21 cellular contexts compared by ENCODE assay signal in genomic region chr3:29145370-29145769, GRCh38.
"Had no signal": no experiment of that assay in that cellular context is flagged by ENCODE, and none has a peak within 500 bp of the region (broad histone marks: within the 10 kb centered on the region; RNA-seq: fewer than 3 reads in every experiment).

No MANE protein-coding gene starts in this region.

- H3K27me3 Mint-ChIP-seq: activated CD4-positive, alpha-beta memory T cell treated with anti-CD3 and anti-CD28 coated beads for 36 hours; activated naive CD4-positive, alpha-beta T cell treated with anti-CD3 and anti-CD28 coated beads, Interleukin-2, amount 50 U/mL, for 24 hours; activated T-helper 17 cell treated with anti-CD3 and anti-CD28 coated beads, Interleukin-2, amount 50 U/mL, for 72 hours; T-helper 17 cell had no signal

- H3K9me3 Mint-ChIP-seq: activated CD4-positive, alpha-beta memory T cell treated with anti-CD3 and anti-CD28 coated beads for 36 hours; activated naive CD4-positive, alpha-beta T cell treated with anti-CD3 and anti-CD28 coated beads, Interleukin-2, amount 50 U/mL, for 24 hours; activated T-cell treated with anti-CD3 and anti-CD28 coated beads, Interleukin-2, amount 50 U/mL, for 4 hours had no signal

- H3K36me3 ChIP-seq: colonic mucosa, spleen, suprapubic skin, tibial artery had no signal

- H3K27ac Mint-ChIP-seq: activated CD4-positive, alpha-beta memory T cell treated with anti-CD3 and anti-CD28 coated beads for 36 hours; activated CD4-positive, alpha-beta T cell treated with anti-CD3 and anti-CD28 coated beads, Interleukin-2, amount 10 ng/mL, durations not matched to agents 24 days and 14 days; activated naive CD4-positive, alpha-beta T cell treated with anti-CD3 and anti-CD28 coated beads, Interleukin-2, amount 50 U/mL, for 24 hours; activated T-helper 17 cell treated with anti-CD3 and anti-CD28 coated beads, Interleukin-2, amount 50 U/mL, for 72 hours; naive thymus-derived CD8-positive, alpha-beta T cell; T-helper 17 cell had no signal

- H3K4me1 Mint-ChIP-seq: activated naive CD4-positive, alpha-beta T cell treated with anti-CD3 and anti-CD28 coated beads, Interleukin-2, amount 50 U/mL, for 24 hours; activated T-helper 17 cell treated with anti-CD3 and anti-CD28 coated beads, Interleukin-2, amount 50 U/mL, for 72 hours had no signal

- H3K4me1 ChIP-seq: colonic mucosa, suprapubic skin had no signal

- H3K27me3 ChIP-seq: colonic mucosa, spleen, suprapubic skin, tibial artery had no signal

- H3K4me3 Mint-ChIP-seq: activated CD4-positive, alpha-beta memory T cell treated with anti-CD3 and anti-CD28 coated beads for 36 hours; activated CD4-positive, alpha-beta T cell treated with anti-CD3 and anti-CD28 coated beads, Interleukin-2, amount 10 ng/mL, durations not matched to agents 24 days and 14 days; activated naive CD4-positive, alpha-beta T cell treated with anti-CD3 and anti-CD28 coated beads, Interleukin-2, amount 50 U/mL, for 24 hours; activated T-cell treated with anti-CD3 and anti-CD28 coated beads, Interleukin-2, amount 50 U/mL, for 4 hours; activated T-helper 17 cell treated with anti-CD3 and anti-CD28 coated beads, Interleukin-2, amount 50 U/mL, for 72 hours; naive thymus-derived CD8-positive, alpha-beta T cell; T-helper 17 cell had no signal

- ATAC-seq: activated T-cell treated with anti-CD3 and anti-CD28 coated beads, Interleukin-2, amount 50 U/mL, for 4 hours; activated T-helper 17 cell treated with anti-CD3 and anti-CD28 coated beads, Interleukin-2, amount 50 U/mL, for 72 hours; left colon; naive thymus-derived CD8-positive, alpha-beta T cell; T-helper 17 cell had no signal

- H3K36me3 Mint-ChIP-seq: activated CD4-positive, alpha-beta memory T cell treated with anti-CD3 and anti-CD28 coated beads for 36 hours; activated naive CD4-positive, alpha-beta T cell treated with anti-CD3 and anti-CD28 coated beads, Interleukin-2, amount 50 U/mL, for 24 hours; naive thymus-derived CD8-positive, alpha-beta T cell had no signal

- H3K27ac ChIP-seq: colonic mucosa, epithelial cell of prostate, spleen, suprapubic skin, tibial artery had no signal

- DNase-seq: activated CD4-positive, alpha-beta memory T cell treated with anti-CD3 and anti-CD28 coated beads for 36 hours; activated CD4-positive, alpha-beta T cell treated with anti-CD3 and anti-CD28 coated beads, Interleukin-2, amount 10 ng/mL, durations not matched to agents 24 days and 14 days; activated CD4-positive, CD25-positive, alpha-beta regulatory T cell treated with anti-CD3 and anti-CD28 coated beads, Interleukin-2, amount 50 U/mL, for 72 hours; activated CD8-positive, alpha-beta memory T cell treated with anti-CD3 and anti-CD28 coated beads, Interleukin-2, amount 50 U/mL, for 48 hours; activated T-cell treated with anti-CD3 and anti-CD28 coated beads, Interleukin-2, amount 50 U/mL, for 4 hours; colonic mucosa; effector CD8-positive, alpha-beta T cell; kidney; left colon; mammary epithelial cell; midbrain; naive thymus-derived CD8-positive, alpha-beta T cell; posterior cingulate gyrus; spleen; stimulated activated naive CD4-positive, alpha-beta T cell; T-helper 17 cell; tibial artery had no signal

- H3K9me3 ChIP-seq: colonic mucosa, spleen, suprapubic skin, tibial artery had no signal

- H3K4me3 ChIP-seq: colonic mucosa, spleen, suprapubic skin, tibial artery had no signal
